Comparison of ENCODE assay signal across 6 cellular contexts in the genomic region with DNA sequence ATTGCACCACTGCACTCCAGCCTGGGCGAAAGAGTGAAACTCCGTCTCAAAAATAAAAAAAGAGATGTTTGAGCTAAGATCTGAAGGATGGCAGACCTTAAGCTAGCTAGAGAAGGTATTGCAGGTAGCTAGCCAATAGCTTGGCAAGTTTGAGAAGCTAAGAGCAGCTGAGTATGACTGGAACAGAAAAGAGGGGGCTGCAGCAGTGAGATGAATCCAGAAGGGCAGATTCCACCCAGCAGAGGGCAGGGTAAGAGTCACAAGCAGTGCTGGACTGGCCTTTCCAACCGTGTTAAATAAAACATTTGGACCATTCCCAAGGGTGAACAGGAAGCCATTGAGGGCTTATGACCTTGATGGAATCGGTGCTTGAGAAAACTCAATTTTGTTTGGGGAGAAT. TPM values are rescaled to one million over a fixed set of nuclear protein-coding genes. Genes with fewer than 3 reads are reported as not detected.
A peak's percentile ranks its signal among the peaks of the same experiment; 100 is the strongest.
DNase-seq lines count a peak whose midpoint lies in the region; ATAC-seq and TF ChIP-seq lines count a peak whose summit lies in the region.

No MANE protein-coding gene starts in this region.

- POLR2A ChIA-PET in AG04449 (lab: Yijun Ruan, JAX): interaction anchor here (0.6 kb wide), 1 partner anchor 88 kb away, joined by 3 read pairs; no protein-coding TSS in a partner anchor

- no peak overlapping the region for H3K4me3 ChIP-seq in AG04449 (ENCODE audit: low read depth, low read length)
- H3K4me3 ChIP-seq in foreskin fibroblast (ENCODE audit: low read depth in 1 of 2, low read length in 2 of 2): no peak overlapping the region

- DNase-seq in AG04449 (ENCODE audit: low read depth, low spot score) (no peak), M059J (ENCODE audit: low read depth) (peak; percentile 70), foreskin fibroblast (peak in 1 of 2 donors; percentile 54)

- TF ChIP-seq CTCF in AG04449 (IDR thresholded peaks at IDR 0.05; ENCODE audit: insufficient read depth, low read length, missing control alignments) (peak; percentile 38), foreskin fibroblast (IDR thresholded peaks at IDR 0.05; ENCODE audit: low read depth, low read length) (peak; percentile 33)

- ATAC-seq in GM19035 (IDR thresholded peaks at IDR 0.05; ENCODE audit: unreplicated experiment) (no peak), HG02798 (IDR thresholded peaks at IDR 0.05; ENCODE audit: poor library complexity, unreplicated experiment) (no peak), GM18502 (IDR thresholded peaks at IDR 0.05; ENCODE audit: poor library complexity, unreplicated experiment) (no peak)

- CTCF ChIA-PET in AG04449 (lab: Yijun Ruan, JAX): interaction anchor here (0.6 to 6.1 kb wide), 15 partner anchors 8 to 128 kb away, joined by 3 to 150 read pairs (median 5); a partner anchor contains a TSS

RNA-seq across cellular contexts. Expression of a gene that starts 5.7 kb away (rescaled TPM):
- 16.0 and 18.7 TPM in 2 replicates for total RNA-seq in M059J (2014; rRNA removed; shearing (Covaris generic))

RNA-seq across cellular contexts. Expression of a gene that starts 46.7 kb away (rescaled TPM):
- 43.9 and 82.1 TPM in 2 replicates for total RNA-seq in M059J (2014; rRNA removed; shearing (Covaris generic))

RNA-seq across cellular contexts. Expression of a gene that starts 55.6 kb away (rescaled TPM):
- 33.3 and 44.0 TPM in 2 replicates for total RNA-seq in M059J (2014; rRNA removed; shearing (Covaris generic))

RNA-seq across cellular contexts. Expression of a gene that starts 55.7 kb away (rescaled TPM):
- total RNA-seq in M059J (2014; rRNA removed; shearing (Covaris generic)): 6.2 and 8.6 TPM in 2 replicates
